8 cellular contexts compared by ENCODE assay signal in the genomic region with DNA sequence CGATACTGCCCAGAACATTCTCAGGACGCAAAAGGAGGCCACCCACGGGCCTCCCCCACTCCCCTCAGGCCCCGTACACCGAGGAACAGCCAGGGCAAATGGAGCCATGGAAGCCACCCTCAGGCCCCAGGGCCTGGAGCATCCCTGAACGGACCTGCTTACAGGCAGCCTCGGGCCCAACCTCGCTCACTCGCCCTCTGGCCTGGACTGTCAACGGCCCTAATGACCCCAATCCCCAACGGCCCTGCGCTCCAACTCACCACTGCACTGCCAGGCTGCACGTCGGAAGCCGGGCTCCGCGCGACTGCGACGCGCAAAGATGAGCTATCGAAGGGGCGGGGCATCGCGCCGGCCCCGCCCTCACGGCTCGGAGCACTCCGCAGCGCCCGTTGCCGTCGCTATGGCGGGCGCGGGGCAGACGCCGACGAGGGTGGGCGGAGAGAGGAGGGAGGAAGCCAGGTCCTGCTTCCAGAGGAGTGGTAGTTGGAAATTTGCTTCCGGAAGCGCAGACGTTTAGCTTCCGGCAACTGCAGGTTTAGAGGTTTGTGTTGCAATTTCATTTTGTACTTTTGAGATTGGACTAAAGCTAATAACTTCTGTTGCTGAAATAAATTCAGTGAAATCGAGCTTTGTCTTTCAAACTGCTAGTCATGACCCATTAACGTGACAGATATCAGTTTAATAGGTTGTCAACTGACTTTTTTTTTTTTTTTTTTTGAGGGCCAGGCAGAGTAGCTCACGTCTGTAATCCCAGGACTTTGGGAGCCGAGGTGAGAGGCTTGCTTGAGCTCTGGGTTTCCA. TPM values are rescaled to one million over a fixed set of nuclear protein-coding genes. Genes with fewer than 3 reads are reported as not detected.
DNase-seq lines count a peak whose midpoint lies in the region; ATAC-seq and TF ChIP-seq lines count a peak whose summit lies in the region.

A gene (minus strand): TSS at position 308 of the 801 bp plus-strand sequence. CDS start 3,923 bp downstream, outside the sequence.

- intact Hi-C loops in activated CD4-positive, alpha-beta T cell treated with anti-CD3 and anti-CD28 coated beads, Interleukin-2, amount 10 ng/mL, durations not matched to agents 24 days and 14 days (cut with micrococcal nuclease), result loop anchor here (1.0 to 2.0 kb wide), 3 partner anchors 35 to 150 kb away; a partner anchor contains a TSS

- peak; percentile 84 for ATAC-seq in GM19328 (IDR thresholded peaks at IDR 0.05; ENCODE audit: unreplicated experiment)
- peak; percentile 68 for ATAC-seq in HG03520 (IDR thresholded peaks at IDR 0.05; ENCODE audit: unreplicated experiment)
- ATAC-seq in left lobe of liver, result peak; percentile 99

- no peaks in the 10 kb centered on the region for H3K27me3 Mint-ChIP-seq in activated CD4-positive, alpha-beta T cell treated with anti-CD3 and anti-CD28 coated beads, Interleukin-2, amount 10 ng/mL, durations not matched to agents 24 days and 14 days

- DNase-seq in C1 segment of cervical spinal cord (lab: John Stamatoyannopoulos, UW) (peak; percentile 23 to 89 (median 80)), NCI-H526 (lab: John Stamatoyannopoulos, UW) (peak; percentile 85 to 95), coronary artery (ENCODE audit: low spot score) (peak; percentile 94), left lobe of liver (ENCODE audit: low spot score) (peak; percentile 94)
- peak; percentile 98 for DNase-seq in activated CD4-positive, alpha-beta T cell treated with anti-CD3 and anti-CD28 coated beads, Interleukin-2, amount 10 ng/mL, durations not matched to agents 24 days and 14 days
- peak; percentile 91 to 93 for DNase-seq in stimulated activated CD4-positive, alpha-beta T cell treated with anti-CD3 and anti-CD28 coated beads, Interleukin-2, amount 100 ng/mL, for 24 hours

- peak within 1 kb of the TSS; percentile 96 for H3K27ac Mint-ChIP-seq in activated CD4-positive, alpha-beta T cell treated with anti-CD3 and anti-CD28 coated beads, Interleukin-2, amount 10 ng/mL, durations not matched to agents 24 days and 14 days

- H3K9me3 Mint-ChIP-seq in activated CD4-positive, alpha-beta T cell treated with anti-CD3 and anti-CD28 coated beads, Interleukin-2, amount 10 ng/mL, durations not matched to agents 24 days and 14 days, result no peaks in the 10 kb centered on the region

- H3K36me3 Mint-ChIP-seq in activated CD4-positive, alpha-beta T cell treated with anti-CD3 and anti-CD28 coated beads, Interleukin-2, amount 10 ng/mL, durations not matched to agents 24 days and 14 days (ENCODE audit: low read depth), result peaks cover 7% of the 10 kb centered on the region

- peak within 1 kb of the TSS; percentile 99 for H3K4me3 Mint-ChIP-seq in activated CD4-positive, alpha-beta T cell treated with anti-CD3 and anti-CD28 coated beads, Interleukin-2, amount 10 ng/mL, durations not matched to agents 24 days and 14 days

- H3K27ac ChIP-seq in coronary artery, result peak within 1 kb of the TSS; percentile 56 to 90

- no peak for TF ChIP-seq CTCF in coronary artery (IDR thresholded peaks at IDR 0.05)

- H3K4me3 ChIP-seq in coronary artery, result peak within 1 kb of the TSS; percentile 98

- peaks cover 22% of the 10 kb centered on the region for H3K4me1 Mint-ChIP-seq in activated CD4-positive, alpha-beta T cell treated with anti-CD3 and anti-CD28 coated beads, Interleukin-2, amount 10 ng/mL, durations not matched to agents 24 days and 14 days

RNA-seq across cellular contexts. Expression of the gene that starts here (rescaled TPM):
- total RNA-seq in activated CD4-positive, alpha-beta T cell treated with anti-CD3 and anti-CD28 coated beads, Interleukin-2, amount 10 ng/mL, durations not matched to agents 24 days and 14 days, result 57.6 and 62.2 TPM in 2 replicates
- 22.1 TPM for total RNA-seq in left lobe of liver

Comparison
In these comparisons a context has a peak if more than half of its experiments do, and no peak if none do; other contexts are left out.
1. Peak in every context shown above with its lines: DNase-seq, ATAC-seq, H3K4me3 ChIP-seq and H3K27ac ChIP-seq.